10 cellular contexts compared by ENCODE assay signal in the genomic region with DNA sequence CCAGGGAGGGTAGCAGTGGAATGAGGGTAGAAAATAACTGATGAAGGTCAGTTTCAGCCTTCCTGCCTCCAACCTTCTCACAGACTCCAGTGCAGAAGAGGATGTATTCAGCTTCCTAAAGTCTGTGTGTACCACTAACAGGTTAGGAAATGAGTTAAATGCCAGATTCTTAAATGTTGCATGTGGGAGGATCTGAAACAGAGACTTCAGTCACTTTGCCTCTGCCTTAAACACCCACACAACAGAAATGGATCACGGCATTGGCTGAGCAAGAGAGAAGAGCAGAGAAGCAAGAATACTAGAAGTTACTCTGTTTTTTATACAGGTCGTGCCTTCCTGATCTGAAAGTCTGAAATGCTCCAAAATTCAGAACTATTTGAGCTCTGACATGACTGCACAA.
DNase-seq lines count a peak whose midpoint lies in the region; ATAC-seq lines count a peak whose summit lies in the region.
"Had no signal": no experiment of that assay in that cellular context is flagged by ENCODE, and none has a peak within 500 bp of the region (broad histone marks: within the 10 kb centered on the region; RNA-seq: fewer than 3 reads in every experiment).

No MANE protein-coding gene starts in this region.

- H3K4me1 ChIP-seq in GM23248 (ENCODE audit: insufficient read depth): peaks cover 32% of the 10 kb centered on the region

- H3K27ac ChIP-seq in GM23248: no peak overlapping the region

- 88 to 89% methylated on average over 2 of the region's 2 CpGs for WGBS in GM23248 (ENCODE audit: low coverage in 1 of 2, low lambda C conversion rate in 2 of 2, missing lambda C conversion rate in 2 of 2), 2 experiments

- no peaks in the 10 kb centered on the region for H4K20me1 ChIP-seq in GM23248 (ENCODE audit: insufficient read depth)

- peak; percentile 84 for ATAC-seq in HG03575 (IDR thresholded peaks at IDR 0.05; ENCODE audit: extremely low read depth, insufficient number of reproducible peaks, low FRiP score, unreplicated experiment)

- H3K9ac ChIP-seq in GM23248: no peak overlapping the region

- in situ Hi-C loops in GM23248 (cut with MboI): no loop called here

- H3K4me3 Mint-ChIP-seq in activated CD4-positive, alpha-beta T cell treated with anti-CD3 and anti-CD28 coated beads, Interleukin-2, amount 10 ng/mL, durations not matched to agents 7 days and 5 days: no peak overlapping the region
- H3K4me3 Mint-ChIP-seq: activated naive CD8-positive, alpha-beta T cell treated with anti-CD3 and anti-CD28 coated beads, Interleukin-2, amount 10 ng/mL, durations not matched to agents 7 days and 5 days had no signal

- peak; percentile 5 to 10 for DNase-seq in activated CD4-positive, alpha-beta T cell treated with anti-CD3 and anti-CD28 coated beads for 4 hours
- DNase-seq in activated CD4-positive, alpha-beta T cell treated with anti-CD3 and anti-CD28 coated beads, Interleukin-2, amount 10 ng/mL, durations not matched to agents 7 days and 5 days: no peak
- DNase-seq in GM23248 (peak; percentile 19), activated gamma-delta T cell (lab: John Stamatoyannopoulos, UW) (no peak), NCI-H187 treated with DMSO at 0.1 percent for 48 hours (lab: John Stamatoyannopoulos, UW) (no peak), retina (no peak)
- peak; percentile 15 to 22 (median 17) for DNase-seq in stimulated activated CD4-positive, alpha-beta T cell treated with anti-CD3 and anti-CD28 coated beads, TNF-alpha, amount 100 ng/mL, for 24 hours (ENCODE audit: low read depth in 3 of 3)
- DNase-seq: activated naive CD8-positive, alpha-beta T cell treated with anti-CD3 and anti-CD28 coated beads, Interleukin-2, amount 10 ng/mL, durations not matched to agents 7 days and 5 days; MG63 had no signal

- no peaks in the 10 kb centered on the region for H3K9me3 ChIP-seq in GM23248 (ENCODE audit: low read depth)
- H3K9me3 ChIP-seq: MG63 had no signal

- H3K27me3 Mint-ChIP-seq in activated CD4-positive, alpha-beta T cell treated with anti-CD3 and anti-CD28 coated beads, Interleukin-2, amount 10 ng/mL, durations not matched to agents 7 days and 5 days: no peaks in the 10 kb centered on the region
- H3K27me3 Mint-ChIP-seq: activated naive CD8-positive, alpha-beta T cell treated with anti-CD3 and anti-CD28 coated beads, Interleukin-2, amount 10 ng/mL, durations not matched to agents 7 days and 5 days had no signal

- no peaks in the 10 kb centered on the region for H3K9me2 ChIP-seq in GM23248 (ENCODE audit: insufficient read depth)

- no peak overlapping the region for H3K4me2 ChIP-seq in GM23248 (ENCODE audit: unreplicated experiment)

- peaks cover 26% of the 10 kb centered on the region for H3K4me1 Mint-ChIP-seq in activated CD4-positive, alpha-beta T cell treated with anti-CD3 and anti-CD28 coated beads, Interleukin-2, amount 10 ng/mL, durations not matched to agents 7 days and 5 days

- no peaks in the 10 kb centered on the region for H3K9me3 Mint-ChIP-seq in activated CD4-positive, alpha-beta T cell treated with anti-CD3 and anti-CD28 coated beads, Interleukin-2, amount 10 ng/mL, durations not matched to agents 7 days and 5 days

- H3K4me3 ChIP-seq in GM23248: no peak overlapping the region
- H3K4me3 ChIP-seq: MG63 had no signal

- POLR2A ChIA-PET in activated CD4-positive, alpha-beta T cell treated with anti-CD3 and anti-CD28 coated beads, Interleukin-2, amount 10 ng/mL, durations not matched to agents 7 days and 5 days (lab: Charles Lee): no interaction called here

- no peak overlapping the region for H2AFZ ChIP-seq in GM23248

- CTCF ChIA-PET in activated CD4-positive, alpha-beta T cell treated with anti-CD3 and anti-CD28 coated beads, Interleukin-2, amount 10 ng/mL, durations not matched to agents 7 days and 5 days (lab: Charles Lee): interaction anchor here (1.8 kb wide), 1 partner anchor 9 kb away, joined by 8 read pairs; no protein-coding TSS in a partner anchor

- no peaks in the 10 kb centered on the region for H3K27me3 ChIP-seq in GM23248 (replicated peaks; ENCODE audit: insufficient read depth)
- H3K27me3 ChIP-seq: MG63 had no signal

- H3K79me2 ChIP-seq in GM23248 (ENCODE audit: insufficient read depth): no peaks in the 10 kb centered on the region

- H3K36me3 Mint-ChIP-seq in activated CD4-positive, alpha-beta T cell treated with anti-CD3 and anti-CD28 coated beads, Interleukin-2, amount 10 ng/mL, durations not matched to agents 7 days and 5 days (ENCODE audit: low read depth): no peaks in the 10 kb centered on the region

- H3K36me3 ChIP-seq in GM23248 (ENCODE audit: low read depth): no peaks in the 10 kb centered on the region
- H3K36me3 ChIP-seq: MG63 had no signal

- no peak overlapping the region for H3K27ac Mint-ChIP-seq in activated CD4-positive, alpha-beta T cell treated with anti-CD3 and anti-CD28 coated beads, Interleukin-2, amount 10 ng/mL, durations not matched to agents 7 days and 5 days
- H3K27ac Mint-ChIP-seq: activated naive CD8-positive, alpha-beta T cell treated with anti-CD3 and anti-CD28 coated beads, Interleukin-2, amount 10 ng/mL, durations not matched to agents 7 days and 5 days had no signal

- H3F3A ChIP-seq in GM23248 (ENCODE audit: insufficient read depth): peaks cover 21% of the 10 kb centered on the region

Comparison
In these comparisons a context has a peak if more than half of its experiments do, and no peak if none do; other contexts are left out.
1. DNase-seq: peak in activated CD4-positive, alpha-beta T cell treated with anti-CD3 and anti-CD28 coated beads for 4 hours (2 of 2), GM23248 (single experiment) and stimulated activated CD4-positive, alpha-beta T cell treated with anti-CD3 and anti-CD28 coated beads, TNF-alpha, amount 100 ng/mL, for 24 hours (3 of 3); none in activated CD4-positive, alpha-beta T cell treated with anti-CD3 and anti-CD28 coated beads, Interleukin-2, amount 10 ng/mL, durations not matched to agents 7 days and 5 days (single experiment), activated gamma-delta T cell (single experiment), NCI-H187 treated with DMSO at 0.1 percent for 48 hours (single experiment) and retina (single experiment).